Comparison of ENCODE assay signal across 10 cellular contexts in genomic region chr18:58867281-58867961, GRCh38. TPM values are rescaled to one million over a fixed set of nuclear protein-coding genes. Genes with fewer than 3 reads are reported as not detected.
DNase-seq lines count a peak whose midpoint lies in the region; FAIRE-seq and TF ChIP-seq lines count a peak whose summit lies in the region.
"Had no signal": no experiment of that assay in that cellular context is flagged by ENCODE, and none has a peak within 500 bp of the region (broad histone marks: within the 10 kb centered on the region; RNA-seq: fewer than 3 reads in every experiment).

No MANE protein-coding gene starts in this region.

- H3K4me1 ChIP-seq in adipocyte (ENCODE audit: control insufficient read depth, insufficient read depth, low read length) = peaks cover 22% of the 10 kb centered on the region
- H3K4me1 ChIP-seq in smooth muscle cell (ENCODE audit: low read depth) = peaks cover 50% of the 10 kb centered on the region
- H3K4me1 ChIP-seq in SJCRH30 = peaks cover 4% of the 10 kb centered on the region; the same call in 1 of the 2 replicates

- H3K27me3 ChIP-seq in adipocyte (replicated peaks; ENCODE audit: control insufficient read depth, insufficient read depth, low read length) = no peaks in the 10 kb centered on the region
- H3K27me3 ChIP-seq in smooth muscle cell (ENCODE audit: low read depth) = no peaks in the 10 kb centered on the region
- no peaks in the 10 kb centered on the region for H3K27me3 ChIP-seq in SJCRH30

- H3K9me3 ChIP-seq in adipocyte (ENCODE audit: control insufficient read depth, low read length) = no peaks in the 10 kb centered on the region
- no peaks in the 10 kb centered on the region for H3K9me3 ChIP-seq in smooth muscle cell (replicated peaks; ENCODE audit: low read depth)
- H3K9me3 ChIP-seq in SJCRH30 (replicated peaks) = no peaks in the 10 kb centered on the region

- H3F3A ChIP-seq in smooth muscle cell (ENCODE audit: low read depth) = peaks cover 17% of the 10 kb centered on the region

- H3K9ac ChIP-seq in adipocyte (ENCODE audit: low read length) = no peak overlapping the region
- H3K9ac ChIP-seq in smooth muscle cell (ENCODE audit: low read depth) = peak overlapping the region; percentile 88

- DNase-seq in ELF-1 (ENCODE audit: low read depth, low spot score) (peak; percentile 91), adipocyte (ENCODE audit: low read depth) (peak; percentile 15), hepatic stellate cell (ENCODE audit: low spot score) (peak; percentile 27), smooth muscle cell (lab: John Stamatoyannopoulos, UW; ENCODE audit: unreplicated experiment) (no peak), RCC 7860 (ENCODE audit: low spot score) (no peak), SJCRH30 (no peak), NCI-H226 (no peak), foreskin melanocyte (no peak)
- DNase-seq: activated naive CD4-positive, alpha-beta T cell treated with Interleukin-2 at 50 U/mL for 16 hours had no signal

- TF ChIP-seq CTCF in smooth muscle cell (IDR thresholded peaks at IDR 0.05; ENCODE audit: borderline replicate concordance, insufficient read depth, poor library complexity, severe bottlenecking) = no peak

- peak overlapping the region; percentile 95 for H3K27ac ChIP-seq in smooth muscle cell (ENCODE audit: low read depth)
- no peak overlapping the region for H3K27ac ChIP-seq in SJCRH30

- H4K20me1 ChIP-seq in smooth muscle cell (ENCODE audit: low read depth) = peaks cover 19% of the 10 kb centered on the region

- no peak overlapping the region for H3K4me3 ChIP-seq in adipocyte (ENCODE audit: low read length)
- peak overlapping the region; percentile 46 for H3K4me3 ChIP-seq in smooth muscle cell
- H3K4me3 ChIP-seq in SJCRH30 = no peak overlapping the region
- H3K4me3 ChIP-seq: K562 had no signal

- FAIRE-seq in RCC 7860 (lab: Jason Lieb, UNC) = no peak
- FAIRE-seq: K562 had no signal

- no peak overlapping the region for H2AFZ ChIP-seq in smooth muscle cell (ENCODE audit: low read depth)

- H3K79me2 ChIP-seq in smooth muscle cell (ENCODE audit: low read depth) = peaks cover 86% of the 10 kb centered on the region

- H3K36me3 ChIP-seq in adipocyte (ENCODE audit: control insufficient read depth, insufficient read depth, low read length, severe bottlenecking) (peaks cover 29% of the 10 kb centered on the region), smooth muscle cell (ENCODE audit: low read depth) (peaks cover 6% of the 10 kb centered on the region), SJCRH30 (peaks cover 13% of the 10 kb centered on the region)

- WGBS in smooth muscle cell (ENCODE audit: low lambda C conversion rate) = 35% methylated on average over 10 of the region's 10 CpGs

- H3K4me2 ChIP-seq in smooth muscle cell = peak overlapping the region; percentile 83

RNA-seq across cellular contexts. Expression of gene ZNF532, which starts 2.7 kb away (rescaled TPM):
- 126 and 133 TPM in 2 replicates for total RNA-seq in smooth muscle cell
- polyA plus RNA-seq in smooth muscle cell = 31.6 and 39.8 TPM in 2 replicates
- total RNA-seq in SJCRH30 (2014; rRNA removed; shearing (Covaris generic)) = 26.2 and 27.7 TPM in 2 replicates
- polyA plus RNA-seq: K562 had no signal

Comparison
In these comparisons a context has a peak if more than half of its experiments do, and no peak if none do; other contexts are left out.
1. DNase-seq: peak in ELF-1 (single experiment), adipocyte (single experiment) and hepatic stellate cell (single experiment); none in smooth muscle cell (single experiment), RCC 7860 (single experiment), SJCRH30 (0 of 2), NCI-H226 (single experiment) and foreskin melanocyte (single experiment).